1 cellular context compared by ENCODE assay signal in the genomic region with DNA sequence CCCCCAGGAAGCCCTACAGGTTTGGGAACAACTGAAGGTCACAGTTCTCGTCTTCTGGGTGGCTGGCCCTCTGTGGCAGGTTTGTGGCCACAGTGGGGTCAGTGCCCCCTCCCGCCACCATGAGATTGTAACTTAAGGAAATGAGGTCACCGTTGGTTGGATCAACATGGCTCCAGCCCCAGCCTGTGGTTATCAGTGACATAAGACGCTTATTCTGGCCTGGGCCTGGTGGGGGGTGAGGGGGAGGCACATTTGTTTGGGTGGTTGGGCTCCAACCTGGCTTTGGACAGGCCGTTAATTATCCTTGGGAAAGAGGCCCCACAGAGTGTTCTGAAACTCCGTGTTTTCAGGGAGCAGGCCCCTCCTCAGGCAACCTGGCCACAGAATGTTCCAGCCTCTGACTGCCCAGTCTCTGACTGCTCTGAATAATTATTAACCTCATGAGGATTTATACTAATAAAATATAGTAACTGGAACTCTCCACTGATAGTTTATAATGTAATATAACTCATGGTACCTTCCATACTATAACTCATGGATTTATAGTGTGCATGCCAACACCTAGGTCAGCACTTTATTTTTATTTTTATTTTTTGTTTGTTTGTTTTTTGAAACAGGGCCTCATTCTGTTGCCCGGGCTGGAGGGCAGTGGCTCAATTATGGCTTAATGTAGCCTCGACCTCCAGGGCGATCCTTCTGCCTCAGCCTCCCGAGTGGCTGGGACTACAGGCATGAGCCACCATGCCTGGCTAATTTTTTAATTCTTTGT.
TF ChIP-seq lines count a peak whose summit lies in the region.

No MANE protein-coding gene starts in this region.

TF ChIP-seq in K562, 482 proteins besides CTCF, POLR2A, EP300 and RAD21 (continued from another document and continues in another):
- 0 out of 2 replicates have a peak, but pooled peaks have one; percentile 17 for TF ChIP-seq ZNF766 (CRISPR knock-in tag; conservative IDR thresholded peaks at IDR 0.05)
- TF ChIP-seq FOXA3 (CRISPR knock-in tag; conservative IDR thresholded peaks at IDR 0.05 in 1 of 2, IDR thresholded peaks at IDR 0.05 in 1 of 2) = peak; percentile 23 to 91; a peak in 2 of 4 replicates
- TF ChIP-seq ZNF318 (IDR thresholded peaks at IDR 0.05; ENCODE audit: borderline replicate concordance in 1 of 2, low read depth in 1 of 2) = peak in 1 of 2 experiments; percentile 78; a peak in 2 of 4 replicates
- peak; percentile 73; the same call in 1 of the 2 replicates for TF ChIP-seq XRCC5 (IDR thresholded peaks at IDR 0.05; ENCODE audit: low read depth, low read length)
- TF ChIP-seq POLR3G (IDR thresholded peaks at IDR 0.05; ENCODE audit: extremely low read depth, insufficient read length, insufficient replicate concordance) = no peak
- TF ChIP-seq NCOA1 (IDR thresholded peaks at IDR 0.05; ENCODE audit: low read depth) = peak; percentile 76
- peak in 1 of 2 experiments; percentile 63; a peak in 2 of 4 replicates for TF ChIP-seq HDAC1 (IDR thresholded peaks at IDR 0.05)
- peak; percentile 51; the same call in 1 of the 2 replicates for TF ChIP-seq FOXP1 (CRISPR knock-in tag; IDR thresholded peaks at IDR 0.05)
- peak; percentile 31; the same call in 1 of the 2 replicates for TF ChIP-seq NFE2 (IDR thresholded peaks at IDR 0.05; ENCODE audit: low read depth)
- TF ChIP-seq CREM (IDR thresholded peaks at IDR 0.05; ENCODE audit: low read depth) = peak; percentile 91
- TF ChIP-seq CHCHD3 (CRISPR knock-in tag; IDR thresholded peaks at IDR 0.05) = no peak
- TF ChIP-seq TARDBP (IDR thresholded peaks at IDR 0.05) = 0 out of 2 replicates have a peak, but pooled peaks have one; percentile 72
- peak; percentile 95 for TF ChIP-seq JUN (IDR thresholded peaks at IDR 0.05; ENCODE audit: borderline replicate concordance, low read depth, low read length)
- peak; percentile 98; the same call in 1 of the 2 replicates for TF ChIP-seq JUN (CRISPR knock-in tag; IDR thresholded peaks at IDR 0.05; ENCODE audit: borderline replicate concordance)
- TF ChIP-seq SMARCA4 (IDR thresholded peaks at IDR 0.05) = peak; percentile 79
- TF ChIP-seq ZKSCAN3 (CRISPR knock-in tag; IDR thresholded peaks at IDR 0.05) = no peak
- TF ChIP-seq CREB1 (IDR thresholded peaks at IDR 0.05) = peak; percentile 76
- TF ChIP-seq CREB1 (CRISPR knock-in tag; IDR thresholded peaks at IDR 0.05) = peak; percentile 41; the same call in 1 of the 2 replicates
- 0 out of 2 replicates have a peak, but pooled peaks have one; percentile 4 for TF ChIP-seq SMC3 (conservative IDR thresholded peaks at IDR 0.05; ENCODE audit: insufficient read depth, low read depth, low read length)
- TF ChIP-seq GTF2A2 (tag; IDR thresholded peaks at IDR 0.05) = no peak
- 0 out of 2 replicates have a peak, but pooled peaks have one; percentile 45 for TF ChIP-seq FOSL1 (tag; conservative IDR thresholded peaks at IDR 0.05)
- TF ChIP-seq MAFG (tag; conservative IDR thresholded peaks at IDR 0.05) = 0 out of 2 replicates have a peak, but pooled peaks have one; percentile 13
- TF ChIP-seq HDAC6 (IDR thresholded peaks at IDR 0.05; ENCODE audit: low read depth, low read length) = no peak
- TF ChIP-seq, protein P1, sequence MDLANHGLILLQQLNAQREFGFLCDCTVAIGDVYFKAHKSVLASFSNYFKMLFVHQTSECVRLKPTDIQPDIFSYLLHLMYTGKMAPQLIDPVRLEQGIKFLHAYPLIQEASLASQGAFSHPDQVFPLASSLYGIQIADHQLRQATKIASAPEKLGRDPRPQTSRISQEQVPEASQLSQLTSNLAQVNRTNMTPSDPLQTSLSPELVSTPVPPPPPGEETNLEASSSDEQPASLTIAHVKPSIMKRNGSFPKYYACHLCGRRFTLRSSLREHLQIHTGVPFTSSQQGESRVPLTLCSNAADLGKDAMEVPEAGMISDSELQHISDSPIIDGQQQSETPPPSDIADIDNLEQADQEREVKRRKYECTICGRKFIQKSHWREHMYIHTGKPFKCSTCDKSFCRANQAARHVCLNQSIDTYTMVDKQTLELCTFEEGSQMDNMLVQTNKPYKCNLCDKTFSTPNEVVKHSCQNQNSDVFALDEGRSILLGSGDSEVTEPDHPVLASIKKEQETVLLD (IDR thresholded peaks at IDR 0.05) = peak; percentile 54; the same call in 1 of the 2 replicates
- 0 out of 2 replicates have a peak, but pooled peaks have one; percentile 62 for TF ChIP-seq STAT6 (CRISPR knock-in tag; IDR thresholded peaks at IDR 0.05)
- peak; percentile 73 for TF ChIP-seq NEUROD1 (IDR thresholded peaks at IDR 0.05; ENCODE audit: borderline replicate concordance, low read depth, low read length, partially characterized antibody)
- peak; percentile 88 for TF ChIP-seq ESRRA (IDR thresholded peaks at IDR 0.05; ENCODE audit: borderline replicate concordance, low read depth)
- TF ChIP-seq LEF1 (IDR thresholded peaks at IDR 0.05) = peak; percentile 87
- TF ChIP-seq GABPB1 (CRISPR knock-in tag; IDR thresholded peaks at IDR 0.05) = peak; percentile 29; the same call in 1 of the 2 replicates
- TF ChIP-seq, protein P2, sequence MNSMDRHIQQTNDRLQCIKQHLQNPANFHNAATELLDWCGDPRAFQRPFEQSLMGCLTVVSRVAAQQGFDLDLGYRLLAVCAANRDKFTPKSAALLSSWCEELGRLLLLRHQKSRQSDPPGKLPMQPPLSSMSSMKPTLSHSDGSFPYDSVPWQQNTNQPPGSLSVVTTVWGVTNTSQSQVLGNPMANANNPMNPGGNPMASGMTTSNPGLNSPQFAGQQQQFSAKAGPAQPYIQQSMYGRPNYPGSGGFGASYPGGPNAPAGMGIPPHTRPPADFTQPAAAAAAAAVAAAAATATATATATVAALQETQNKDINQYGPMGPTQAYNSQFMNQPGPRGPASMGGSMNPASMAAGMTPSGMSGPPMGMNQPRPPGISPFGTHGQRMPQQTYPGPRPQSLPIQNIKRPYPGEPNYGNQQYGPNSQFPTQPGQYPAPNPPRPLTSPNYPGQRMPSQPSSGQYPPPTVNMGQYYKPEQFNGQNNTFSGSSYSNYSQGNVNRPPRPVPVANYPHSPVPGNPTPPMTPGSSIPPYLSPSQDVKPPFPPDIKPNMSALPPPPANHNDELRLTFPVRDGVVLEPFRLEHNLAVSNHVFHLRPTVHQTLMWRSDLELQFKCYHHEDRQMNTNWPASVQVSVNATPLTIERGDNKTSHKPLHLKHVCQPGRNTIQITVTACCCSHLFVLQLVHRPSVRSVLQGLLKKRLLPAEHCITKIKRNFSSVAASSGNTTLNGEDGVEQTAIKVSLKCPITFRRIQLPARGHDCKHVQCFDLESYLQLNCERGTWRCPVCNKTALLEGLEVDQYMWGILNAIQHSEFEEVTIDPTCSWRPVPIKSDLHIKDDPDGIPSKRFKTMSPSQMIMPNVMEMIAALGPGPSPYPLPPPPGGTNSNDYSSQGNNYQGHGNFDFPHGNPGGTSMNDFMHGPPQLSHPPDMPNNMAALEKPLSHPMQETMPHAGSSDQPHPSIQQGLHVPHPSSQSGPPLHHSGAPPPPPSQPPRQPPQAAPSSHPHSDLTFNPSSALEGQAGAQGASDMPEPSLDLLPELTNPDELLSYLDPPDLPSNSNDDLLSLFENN (IDR thresholded peaks at IDR 0.05; ENCODE audit: low read depth in 2 of 2, low read length in 2 of 2) = 0 out of 4 replicates have a peak, but pooled peaks of 1 of the 2 experiments have one; percentile 38
- TF ChIP-seq SOX6 (IDR thresholded peaks at IDR 0.05) = peak; percentile 44
- TF ChIP-seq, protein P3, sequence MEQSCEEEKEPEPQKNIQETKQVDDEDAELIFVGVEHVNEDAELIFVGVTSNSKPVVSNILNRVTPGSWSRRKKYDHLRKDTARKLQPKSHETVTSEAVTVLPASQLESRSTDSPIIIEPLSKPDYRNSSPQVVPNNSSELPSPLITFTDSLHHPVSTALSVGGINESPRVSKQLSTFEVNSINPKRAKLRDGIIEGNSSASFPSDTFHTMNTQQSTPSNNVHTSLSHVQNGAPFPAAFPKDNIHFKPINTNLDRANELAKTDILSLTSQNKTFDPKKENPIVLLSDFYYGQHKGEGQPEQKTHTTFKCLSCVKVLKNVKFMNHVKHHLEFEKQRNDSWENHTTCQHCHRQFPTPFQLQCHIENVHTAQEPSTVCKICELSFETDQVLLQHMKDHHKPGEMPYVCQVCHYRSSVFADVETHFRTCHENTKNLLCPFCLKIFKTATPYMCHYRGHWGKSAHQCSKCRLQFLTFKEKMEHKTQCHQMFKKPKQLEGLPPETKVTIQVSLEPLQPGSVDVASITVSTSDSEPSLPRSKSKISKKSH (CRISPR knock-in tag; IDR thresholded peaks at IDR 0.05) = no peak
- peak; percentile 97 for TF ChIP-seq MEF2A (IDR thresholded peaks at IDR 0.05; ENCODE audit: control insufficient read depth, low read depth, low read length)
- peak; percentile 61 for TF ChIP-seq HDAC2 (IDR thresholded peaks at IDR 0.05)
- TF ChIP-seq RNF2 (IDR thresholded peaks at IDR 0.05) = peak; percentile 84
- peak in 1 of 2 experiments; percentile 90; a peak in 2 of 4 replicates for TF ChIP-seq TBL1XR1 (IDR thresholded peaks at IDR 0.05; ENCODE audit: low read length in 2 of 2)
- TF ChIP-seq ZNF395 (CRISPR knock-in tag; IDR thresholded peaks at IDR 0.05) = peak; percentile 54; the same call in 1 of the 2 replicates
- TF ChIP-seq STAT5A (IDR thresholded peaks at IDR 0.05; ENCODE audit: borderline replicate concordance, low read length) = peak; percentile 44; the same call in 1 of the 2 replicates
- no peak for TF ChIP-seq MCM7 (IDR thresholded peaks at IDR 0.05)
